Comparison of ENCODE assay signal across 20 cellular contexts in the genomic region with DNA sequence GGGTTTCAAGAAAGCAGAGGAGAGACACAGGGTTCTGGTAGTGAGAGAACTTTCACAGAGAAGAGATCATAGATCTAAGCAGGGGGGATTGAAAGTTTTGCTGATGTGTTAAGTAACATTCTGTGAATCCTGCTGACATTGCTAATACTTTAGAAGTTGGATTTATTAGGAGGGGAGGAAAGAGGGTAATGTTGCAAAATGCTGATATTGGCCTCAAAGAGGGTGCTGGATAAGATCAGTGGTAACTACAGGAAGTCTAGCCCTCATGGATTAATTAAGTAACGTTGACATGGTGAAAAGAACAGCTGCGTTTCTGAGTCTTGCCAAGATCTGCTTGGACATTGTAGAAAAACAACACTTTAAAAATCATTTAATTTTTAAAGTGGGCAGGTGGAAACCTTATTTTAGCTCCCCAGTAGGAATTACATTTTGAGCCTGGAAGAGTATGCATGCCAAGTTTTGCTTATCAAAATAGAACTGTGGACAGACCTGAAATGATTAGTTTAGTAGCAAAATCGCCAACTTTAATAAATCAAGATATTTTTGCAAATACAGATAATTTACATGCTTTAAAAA.
"Had no signal": no experiment of that assay in that cellular context is flagged by ENCODE, and none has a peak within 500 bp of the region (broad histone marks: within the 10 kb centered on the region; RNA-seq: fewer than 3 reads in every experiment).

No MANE protein-coding gene starts in this region.

- ATAC-seq: activated CD4-positive, alpha-beta T cell treated with anti-CD3 and anti-CD28 coated beads for 36 hours; activated CD8-positive, alpha-beta memory T cell treated with anti-CD3 and anti-CD28 coated beads, Interleukin-2, amount 10 ng/mL, durations not matched to agents 7 days and 5 days; activated naive CD8-positive, alpha-beta T cell treated with anti-CD3 and anti-CD28 coated beads, Interleukin-2, amount 50 U/mL, for 24 hours; naive thymus-derived CD8-positive, alpha-beta T cell; stimulated activated naive B cell treated with anti-CD40 and anti-IgM and Interleukin-4, amounts not matched to agents 10 μg/mL and 1 μg/mL and 100 μg/mL, for 72 hours had no signal

- H3K27me3 ChIP-seq: brain microvascular endothelial cell, ovary, sigmoid colon had no signal

- H3K9me3 Mint-ChIP-seq: activated CD4-positive, alpha-beta memory T cell treated with anti-CD3 and anti-CD28 coated beads, Interleukin-2, amount 10 ng/mL, durations not matched to agents 7 days and 5 days had no signal

- H3K27ac ChIP-seq: brain microvascular endothelial cell, ovary, thoracic aorta, WERI-Rb-1 had no signal

- H3K4me3 Mint-ChIP-seq: activated CD4-positive, alpha-beta memory T cell treated with anti-CD3 and anti-CD28 coated beads, Interleukin-2, amount 10 ng/mL, durations not matched to agents 7 days and 5 days; activated CD4-positive, alpha-beta T cell treated with anti-CD3 and anti-CD28 coated beads for 36 hours; activated CD8-positive, alpha-beta memory T cell treated with anti-CD3 and anti-CD28 coated beads, Interleukin-2, amount 10 ng/mL, durations not matched to agents 7 days and 5 days; activated naive CD8-positive, alpha-beta T cell treated with anti-CD3 and anti-CD28 coated beads, Interleukin-2, amount 50 U/mL, for 24 hours; central memory CD8-positive, alpha-beta T cell; naive thymus-derived CD8-positive, alpha-beta T cell; stimulated activated naive B cell treated with anti-CD40 and anti-IgM and Interleukin-4, amounts not matched to agents 10 μg/mL and 1 μg/mL and 100 μg/mL, for 72 hours; T-helper 1 cell treated with Interleukin-12 subunit alpha and Interleukin-12 subunit beta and Interleukin-4 antibody, amounts not matched to agents 30 μg/mL and 1 μg/mL, for 36 hours had no signal

- H3K9me3 ChIP-seq: ovary, thoracic aorta had no signal

- H3K4me1 Mint-ChIP-seq: activated CD4-positive, alpha-beta memory T cell treated with anti-CD3 and anti-CD28 coated beads, Interleukin-2, amount 10 ng/mL, durations not matched to agents 7 days and 5 days; activated CD4-positive, alpha-beta T cell treated with anti-CD3 and anti-CD28 coated beads for 36 hours; activated CD8-positive, alpha-beta memory T cell treated with anti-CD3 and anti-CD28 coated beads, Interleukin-2, amount 10 ng/mL, durations not matched to agents 7 days and 5 days; activated naive CD8-positive, alpha-beta T cell treated with anti-CD3 and anti-CD28 coated beads, Interleukin-2, amount 50 U/mL, for 24 hours; central memory CD8-positive, alpha-beta T cell; naive thymus-derived CD8-positive, alpha-beta T cell; stimulated activated naive B cell treated with anti-CD40 and anti-IgM and Interleukin-4, amounts not matched to agents 10 μg/mL and 1 μg/mL and 100 μg/mL, for 72 hours had no signal

- H3K4me1 ChIP-seq: sigmoid colon had no signal

- H3K4me3 ChIP-seq: ovary, sigmoid colon, thoracic aorta had no signal

- H3K36me3 ChIP-seq: brain microvascular endothelial cell, ovary, sigmoid colon, thoracic aorta, WERI-Rb-1 had no signal

- FAIRE-seq: frontal cortex had no signal

- DNase-seq: activated CD4-positive, alpha-beta memory T cell treated with anti-CD3 and anti-CD28 coated beads, Interleukin-2, amount 10 ng/mL, durations not matched to agents 7 days and 5 days; activated CD4-positive, alpha-beta T cell treated with anti-CD3 and anti-CD28 coated beads for 36 hours; activated CD8-positive, alpha-beta memory T cell treated with anti-CD3 and anti-CD28 coated beads, Interleukin-2, amount 10 ng/mL, durations not matched to agents 7 days and 5 days; activated naive CD4-positive, alpha-beta T cell treated with Interleukin-2 at 50 U/mL for 16 hours; activated naive CD8-positive, alpha-beta T cell treated with anti-CD3 and anti-CD28 coated beads, Interleukin-2, amount 50 U/mL, for 24 hours; activated T-cell treated with anti-CD3 and anti-CD28 coated beads, Interleukin-2, amount 50 U/mL, for 1 hour; anterior cingulate cortex; brain microvascular endothelial cell; effector CD4-positive, alpha-beta T cell; head of caudate nucleus; mesenchymal stem cell; naive thymus-derived CD8-positive, alpha-beta T cell; ovary; sigmoid colon; stimulated activated naive B cell treated with anti-CD40 and anti-IgM and Interleukin-4, amounts not matched to agents 10 μg/mL and 1 μg/mL and 100 μg/mL, for 72 hours; WERI-Rb-1 had no signal

- H3K27me3 Mint-ChIP-seq: activated CD4-positive, alpha-beta memory T cell treated with anti-CD3 and anti-CD28 coated beads, Interleukin-2, amount 10 ng/mL, durations not matched to agents 7 days and 5 days; activated CD4-positive, alpha-beta T cell treated with anti-CD3 and anti-CD28 coated beads for 36 hours; activated CD8-positive, alpha-beta memory T cell treated with anti-CD3 and anti-CD28 coated beads, Interleukin-2, amount 10 ng/mL, durations not matched to agents 7 days and 5 days; activated naive CD8-positive, alpha-beta T cell treated with anti-CD3 and anti-CD28 coated beads, Interleukin-2, amount 50 U/mL, for 24 hours; central memory CD8-positive, alpha-beta T cell; naive thymus-derived CD8-positive, alpha-beta T cell; stimulated activated naive B cell treated with anti-CD40 and anti-IgM and Interleukin-4, amounts not matched to agents 10 μg/mL and 1 μg/mL and 100 μg/mL, for 72 hours had no signal

- H3K36me3 Mint-ChIP-seq: activated CD8-positive, alpha-beta memory T cell treated with anti-CD3 and anti-CD28 coated beads, Interleukin-2, amount 10 ng/mL, durations not matched to agents 7 days and 5 days; naive thymus-derived CD8-positive, alpha-beta T cell; stimulated activated naive B cell treated with anti-CD40 and anti-IgM and Interleukin-4, amounts not matched to agents 10 μg/mL and 1 μg/mL and 100 μg/mL, for 72 hours had no signal
